Comparison of ENCODE assay signal across 1 cellular context in the genomic region with DNA sequence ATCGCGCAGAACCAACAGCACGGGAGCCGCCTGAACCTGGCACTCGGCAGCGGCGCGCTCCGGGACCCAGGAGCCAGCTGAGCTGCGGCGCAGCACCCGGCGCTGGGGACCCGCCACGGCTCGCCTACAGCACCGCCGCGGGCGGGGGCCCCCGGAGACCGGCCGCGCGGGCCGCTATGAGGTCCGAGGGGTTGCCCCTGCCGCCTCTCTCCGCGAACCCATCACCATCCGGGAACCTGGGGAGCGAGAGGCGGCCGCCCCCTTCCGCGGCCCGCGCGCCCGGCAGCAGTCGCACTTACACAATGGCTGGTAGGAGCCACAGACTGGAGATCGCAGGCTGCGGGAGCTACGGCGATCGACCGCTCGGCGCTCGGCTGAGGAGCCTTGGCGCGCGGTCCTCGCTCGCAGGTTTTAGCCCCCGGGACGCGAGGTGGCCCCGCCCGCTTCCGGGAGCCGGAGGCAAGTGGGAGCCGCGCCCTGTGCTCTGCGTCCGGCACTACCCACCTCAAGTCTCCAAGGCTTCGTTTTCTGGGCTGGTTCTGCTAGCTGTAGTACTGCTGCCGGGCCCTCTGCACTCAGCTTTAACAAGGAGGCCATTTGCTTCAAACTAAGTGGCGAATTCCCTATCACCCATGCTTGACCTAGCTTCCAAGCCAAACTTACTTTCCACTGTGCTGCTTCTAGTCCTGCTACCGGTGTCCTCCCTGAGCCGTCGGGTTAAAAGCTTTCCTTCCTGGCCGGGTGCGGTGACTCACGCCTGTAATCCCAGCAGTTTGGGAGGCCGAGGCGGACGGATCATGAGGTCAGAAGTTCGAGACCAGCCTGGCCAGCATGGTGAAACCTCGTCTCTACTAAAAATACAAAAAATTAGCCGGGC.
A peak's percentile ranks its signal among the peaks of the same experiment; 100 is the strongest.
TF ChIP-seq lines count a peak whose summit lies in the region.

Gene TPK1, minus strand, starts transcription at position 386 of the 877 bp plus-strand sequence. CDS start 451 bp downstream, outside the sequence.

TF ChIP-seq in HepG2, 621 proteins besides CTCF, POLR2A, EP300 and RAD21 (continued from another document and continues in another):
- TF ChIP-seq ZBTB40 (IDR thresholded peaks at IDR 0.05) (no peak), ZBTB40 (CRISPR knock-in tag; IDR thresholded peaks at IDR 0.05) (0 out of 2 replicates have a peak, but pooled peaks have one; percentile 56), NFYC (CRISPR knock-in tag; IDR thresholded peaks at IDR 0.05) (peak; percentile 31; the same call in 1 of the 2 replicates), TIGD3 (CRISPR knock-in tag; IDR thresholded peaks at IDR 0.05; ENCODE audit: borderline replicate concordance) (0 out of 2 replicates have a peak, but pooled peaks have one; percentile 45), ZNF263 (CRISPR knock-in tag; IDR thresholded peaks at IDR 0.05) (peak; percentile 41; the same call in 1 of the 2 replicates), ZNF644 (CRISPR knock-in tag; IDR thresholded peaks at IDR 0.05; ENCODE audit: low read depth) (no peak; the same call in none of the 2 replicates), ZNF543 (CRISPR knock-in tag; IDR thresholded peaks at IDR 0.05) (0 out of 2 replicates have a peak, but pooled peaks have one; percentile 69), MED1 (CRISPR knock-in tag; IDR thresholded peaks at IDR 0.05) (peak; percentile 77), WIZ (CRISPR knock-in tag; IDR thresholded peaks at IDR 0.05) (peak; percentile 86; the same call in 1 of the 2 replicates), FOXC1 (CRISPR knock-in tag; IDR thresholded peaks at IDR 0.05; ENCODE audit: borderline replicate concordance) (peak; percentile 51; the same call in 1 of the 2 replicates), CEBPZ (IDR thresholded peaks at IDR 0.05; ENCODE audit: low read length) (no peak), ZNF564 (CRISPR knock-in tag; IDR thresholded peaks at IDR 0.05) (peak; percentile 31; the same call in 1 of the 2 replicates), ZFP41 (CRISPR knock-in tag; IDR thresholded peaks at IDR 0.05; ENCODE audit: borderline replicate concordance) (no peak; the same call in 1 of the 2 replicates), AHDC1 (CRISPR knock-in tag; IDR thresholded peaks at IDR 0.05; ENCODE audit: borderline replicate concordance) (peak; percentile 4; the same call in 1 of the 2 replicates), ZNF331 (CRISPR knock-in tag; IDR thresholded peaks at IDR 0.05) (peak; percentile 73; the same call in 1 of the 2 replicates), ATF7-NPFF (CRISPR knock-in tag; IDR thresholded peaks at IDR 0.05; ENCODE audit: low read depth) (peak; percentile 78), ZSCAN31 (CRISPR knock-in tag; IDR thresholded peaks at IDR 0.05; ENCODE audit: low read depth) (no peak), ZFX (CRISPR knock-in tag; IDR thresholded peaks at IDR 0.05; ENCODE audit: low read depth) (peak; percentile 73)
- TF ChIP-seq, protein P1, sequence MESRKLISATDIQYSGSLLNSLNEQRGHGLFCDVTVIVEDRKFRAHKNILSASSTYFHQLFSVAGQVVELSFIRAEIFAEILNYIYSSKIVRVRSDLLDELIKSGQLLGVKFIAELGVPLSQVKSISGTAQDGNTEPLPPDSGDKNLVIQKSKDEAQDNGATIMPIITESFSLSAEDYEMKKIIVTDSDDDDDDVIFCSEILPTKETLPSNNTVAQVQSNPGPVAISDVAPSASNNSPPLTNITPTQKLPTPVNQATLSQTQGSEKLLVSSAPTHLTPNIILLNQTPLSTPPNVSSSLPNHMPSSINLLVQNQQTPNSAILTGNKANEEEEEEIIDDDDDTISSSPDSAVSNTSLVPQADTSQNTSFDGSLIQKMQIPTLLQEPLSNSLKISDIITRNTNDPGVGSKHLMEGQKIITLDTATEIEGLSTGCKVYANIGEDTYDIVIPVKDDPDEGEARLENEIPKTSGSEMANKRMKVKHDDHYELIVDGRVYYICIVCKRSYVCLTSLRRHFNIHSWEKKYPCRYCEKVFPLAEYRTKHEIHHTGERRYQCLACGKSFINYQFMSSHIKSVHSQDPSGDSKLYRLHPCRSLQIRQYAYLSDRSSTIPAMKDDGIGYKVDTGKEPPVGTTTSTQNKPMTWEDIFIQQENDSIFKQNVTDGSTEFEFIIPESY (CRISPR knock-in tag; IDR thresholded peaks at IDR 0.05) = peak; percentile 76
- TF ChIP-seq, protein P2, sequence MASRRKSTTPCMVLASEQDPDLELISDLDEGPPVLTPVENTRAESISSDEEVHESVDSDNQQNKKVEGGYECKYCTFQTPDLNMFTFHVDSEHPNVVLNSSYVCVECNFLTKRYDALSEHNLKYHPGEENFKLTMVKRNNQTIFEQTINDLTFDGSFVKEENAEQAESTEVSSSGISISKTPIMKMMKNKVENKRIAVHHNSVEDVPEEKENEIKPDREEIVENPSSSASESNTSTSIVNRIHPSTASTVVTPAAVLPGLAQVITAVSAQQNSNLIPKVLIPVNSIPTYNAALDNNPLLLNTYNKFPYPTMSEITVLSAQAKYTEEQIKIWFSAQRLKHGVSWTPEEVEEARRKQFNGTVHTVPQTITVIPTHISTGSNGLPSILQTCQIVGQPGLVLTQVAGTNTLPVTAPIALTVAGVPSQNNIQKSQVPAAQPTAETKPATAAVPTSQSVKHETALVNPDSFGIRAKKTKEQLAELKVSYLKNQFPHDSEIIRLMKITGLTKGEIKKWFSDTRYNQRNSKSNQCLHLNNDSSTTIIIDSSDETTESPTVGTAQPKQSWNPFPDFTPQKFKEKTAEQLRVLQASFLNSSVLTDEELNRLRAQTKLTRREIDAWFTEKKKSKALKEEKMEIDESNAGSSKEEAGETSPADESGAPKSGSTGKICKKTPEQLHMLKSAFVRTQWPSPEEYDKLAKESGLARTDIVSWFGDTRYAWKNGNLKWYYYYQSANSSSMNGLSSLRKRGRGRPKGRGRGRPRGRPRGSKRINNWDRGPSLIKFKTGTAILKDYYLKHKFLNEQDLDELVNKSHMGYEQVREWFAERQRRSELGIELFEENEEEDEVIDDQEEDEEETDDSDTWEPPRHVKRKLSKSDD (CRISPR knock-in tag; IDR thresholded peaks at IDR 0.05; ENCODE audit: low read depth) = peak; percentile 82; the same call in 1 of the 2 replicates
